ENCODE assay signal across 2 cellular contexts in the genomic region with DNA sequence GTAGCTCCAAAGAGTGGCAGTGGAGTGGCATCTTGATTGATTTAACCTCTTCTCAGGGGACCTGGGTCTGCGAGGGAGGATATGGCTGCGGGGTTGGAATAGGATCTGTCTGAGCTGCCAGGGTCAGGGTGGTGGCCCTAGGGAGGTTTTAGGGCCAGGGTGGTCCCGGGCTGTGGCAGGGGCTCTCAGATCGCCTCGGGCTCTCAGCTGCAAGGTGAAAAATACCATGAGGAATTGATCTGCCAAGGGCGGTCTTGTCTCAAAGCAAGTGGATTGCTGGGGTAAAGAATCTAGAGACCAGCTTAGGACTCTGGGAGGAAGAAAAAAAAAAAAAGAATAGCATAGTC.
TF ChIP-seq lines count a peak whose summit lies in the region.

No MANE protein-coding gene starts in this region.

TF ChIP-seq in IMR-90, 13 proteins besides CTCF, POLR2A, EP300 and RAD21:
- no peak for TF ChIP-seq MAZ (IDR thresholded peaks at IDR 0.05; ENCODE audit: borderline replicate concordance, low read depth, low read length)
- no peak for TF ChIP-seq SMC3 (IDR thresholded peaks at IDR 0.05; ENCODE audit: low read depth, low read length)
- no peak for TF ChIP-seq FOS (IDR thresholded peaks at IDR 0.05; ENCODE audit: low read depth, low read length)
- TF ChIP-seq MXI1 (IDR thresholded peaks at IDR 0.05; ENCODE audit: borderline replicate concordance, low read depth, low read length): no peak
- no peak for TF ChIP-seq RFX5 (IDR thresholded peaks at IDR 0.05; ENCODE audit: low read depth, low read length)
- TF ChIP-seq NFE2L2 (IDR thresholded peaks at IDR 0.05; ENCODE audit: low read depth, low read length): no peak
- TF ChIP-seq MAFK (IDR thresholded peaks at IDR 0.05; ENCODE audit: low read depth, low read length): no peak
- TF ChIP-seq CEBPB (IDR thresholded peaks at IDR 0.05; ENCODE audit: low read depth, low read length): no peak
- TF ChIP-seq CHD1 (IDR thresholded peaks at IDR 0.05; ENCODE audit: low read depth, low read length): no peak
- TF ChIP-seq, protein P1, sequence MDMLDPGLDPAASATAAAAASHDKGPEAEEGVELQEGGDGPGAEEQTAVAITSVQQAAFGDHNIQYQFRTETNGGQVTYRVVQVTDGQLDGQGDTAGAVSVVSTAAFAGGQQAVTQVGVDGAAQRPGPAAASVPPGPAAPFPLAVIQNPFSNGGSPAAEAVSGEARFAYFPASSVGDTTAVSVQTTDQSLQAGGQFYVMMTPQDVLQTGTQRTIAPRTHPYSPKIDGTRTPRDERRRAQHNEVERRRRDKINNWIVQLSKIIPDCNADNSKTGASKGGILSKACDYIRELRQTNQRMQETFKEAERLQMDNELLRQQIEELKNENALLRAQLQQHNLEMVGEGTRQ (IDR thresholded peaks at IDR 0.05; ENCODE audit: low read depth, low read length): no peak
- TF ChIP-seq BHLHE40 (IDR thresholded peaks at IDR 0.05; ENCODE audit: low read depth, low read length): no peak
- TF ChIP-seq RCOR1 (IDR thresholded peaks at IDR 0.05; ENCODE audit: insufficient replicate concordance, low read length): no peak
- TF ChIP-seq, protein P2, sequence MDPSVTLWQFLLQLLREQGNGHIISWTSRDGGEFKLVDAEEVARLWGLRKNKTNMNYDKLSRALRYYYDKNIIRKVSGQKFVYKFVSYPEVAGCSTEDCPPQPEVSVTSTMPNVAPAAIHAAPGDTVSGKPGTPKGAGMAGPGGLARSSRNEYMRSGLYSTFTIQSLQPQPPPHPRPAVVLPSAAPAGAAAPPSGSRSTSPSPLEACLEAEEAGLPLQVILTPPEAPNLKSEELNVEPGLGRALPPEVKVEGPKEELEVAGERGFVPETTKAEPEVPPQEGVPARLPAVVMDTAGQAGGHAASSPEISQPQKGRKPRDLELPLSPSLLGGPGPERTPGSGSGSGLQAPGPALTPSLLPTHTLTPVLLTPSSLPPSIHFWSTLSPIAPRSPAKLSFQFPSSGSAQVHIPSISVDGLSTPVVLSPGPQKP (IDR thresholded peaks at IDR 0.05; ENCODE audit: borderline replicate concordance, low read depth, low read length): no peak

TF ChIP-seq in H1, 55 proteins besides CTCF, POLR2A, EP300 and RAD21:
- TF ChIP-seq CBX5 (IDR thresholded peaks at IDR 0.05; ENCODE audit: low read depth, low read length): no peak
- no peak for TF ChIP-seq TEAD4 (IDR thresholded peaks at IDR 0.05; ENCODE audit: low read depth, low read length)
- TF ChIP-seq, protein P3, sequence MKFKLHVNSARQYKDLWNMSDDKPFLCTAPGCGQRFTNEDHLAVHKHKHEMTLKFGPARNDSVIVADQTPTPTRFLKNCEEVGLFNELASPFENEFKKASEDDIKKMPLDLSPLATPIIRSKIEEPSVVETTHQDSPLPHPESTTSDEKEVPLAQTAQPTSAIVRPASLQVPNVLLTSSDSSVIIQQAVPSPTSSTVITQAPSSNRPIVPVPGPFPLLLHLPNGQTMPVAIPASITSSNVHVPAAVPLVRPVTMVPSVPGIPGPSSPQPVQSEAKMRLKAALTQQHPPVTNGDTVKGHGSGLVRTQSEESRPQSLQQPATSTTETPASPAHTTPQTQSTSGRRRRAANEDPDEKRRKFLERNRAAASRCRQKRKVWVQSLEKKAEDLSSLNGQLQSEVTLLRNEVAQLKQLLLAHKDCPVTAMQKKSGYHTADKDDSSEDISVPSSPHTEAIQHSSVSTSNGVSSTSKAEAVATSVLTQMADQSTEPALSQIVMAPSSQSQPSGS (IDR thresholded peaks at IDR 0.05; ENCODE audit: low read length): no peak
- TF ChIP-seq CHD2 (IDR thresholded peaks at IDR 0.05; ENCODE audit: low read length): no peak
- TF ChIP-seq SIX5 (IDR thresholded peaks at IDR 0.05; ENCODE audit: low read depth, low read length): no peak
TF ChIP-seq in H1: peak in this region for 0.
